Comparison of ENCODE assay signal across 26 cellular contexts in genomic region chr21:45839274-45839673, GRCh38.
DNase-seq lines count a peak whose midpoint lies in the region; ATAC-seq and TF ChIP-seq lines count a peak whose summit lies in the region.
"Had no signal": no experiment of that assay in that cellular context is flagged by ENCODE, and none has a peak within 500 bp of the region (broad histone marks: within the 10 kb centered on the region; RNA-seq: fewer than 3 reads in every experiment).

No MANE protein-coding gene starts in this region.

- no peak for TF ChIP-seq CTCF in GM13977 (IDR thresholded peaks at IDR 0.05; ENCODE audit: extremely low read depth, insufficient read depth, missing control alignments)
- no peak for TF ChIP-seq CTCF in dorsolateral prefrontal cortex (IDR thresholded peaks at IDR 0.05 in 54 of 56, conservative IDR thresholded peaks at IDR 0.05 in 2 of 56; ENCODE audit: low read depth in 1 of 56, partially characterized antibody in 56 of 56)

- no peak overlapping the region for H3K27ac ChIP-seq in dorsolateral prefrontal cortex
- H3K27ac ChIP-seq: colonic mucosa, lower lobe of right lung, thyroid gland had no signal

- ATAC-seq in HG03135 (IDR thresholded peaks at IDR 0.05; ENCODE audit: unreplicated experiment), result no peak
- ATAC-seq: lower lobe of right lung; mucosa of descending colon; sciatic nerve; stimulated activated naive CD8-positive, alpha-beta T cell treated with anti-CD3 and anti-CD28 coated beads, Interleukin-15, Interleukin-2, amounts not matched to agents 100 U/mL and 50 U/mL, for 24 hours; T-cell had no signal

- intact Hi-C loops in dorsolateral prefrontal cortex (cut with DNase I), result no loop called here

- in situ Hi-C loops in GM13977 (cut with MboI; ENCODE audit: low pct_unique_long_range_greater_than_20kb, low sequenced_read_pairs, unreplicated experiment), result loop anchor here (25.0 kb wide), 2 partner anchors 277 to 702 kb away; no protein-coding TSS in a partner anchor

- no peaks in the 10 kb centered on the region for H3K27me3 ChIP-seq in dorsolateral prefrontal cortex
- H3K27me3 ChIP-seq: colonic mucosa, thyroid gland had no signal

- no peak overlapping the region for H3K4me3 ChIP-seq in dorsolateral prefrontal cortex
- H3K4me3 ChIP-seq: colonic mucosa, lower lobe of right lung, mucosa of descending colon, thyroid gland had no signal

- DNase-seq in ELR (ENCODE audit: low read depth), result peak; percentile 70
- DNase-seq in LoVo (ENCODE audit: low spot score), result peak; percentile 20
- DNase-seq in astrocyte of the hippocampus (ENCODE audit: low read depth, low spot score), result peak; percentile 27
- peak; percentile 3 for DNase-seq in kidney glomerular epithelial cell (lab: John Stamatoyannopoulos, UW)
- DNase-seq in GM13977 (ENCODE audit: low spot score), result no peak
- no peak for DNase-seq in dorsolateral prefrontal cortex
- DNase-seq in GM19238 (ENCODE audit: insufficient read length, low spot score), result no peak
- DNase-seq: activated gamma-delta T cell treated with Interleukin-2 at 50 U/mL for 16 hours; activated T-cell treated with anti-CD3 and anti-CD28 coated beads, Interleukin-2, amount 50 U/mL, for 1 hour; C1 segment of cervical spinal cord; Calu3; colonic mucosa; Kasumi-1; kidney; lower lobe of right lung; mucosa of descending colon; NCI-H1105; NCI-H2029; NCI-H2227 treated with DMSO at 0.1 percent for 48 hours; NCI-H774; Right ventricle myocardium superior; stimulated activated naive CD8-positive, alpha-beta T cell treated with anti-CD3 and anti-CD28 coated beads, Interleukin-15, Interleukin-2, amounts not matched to agents 100 U/mL and 50 U/mL, for 24 hours; T-cell; thyroid gland had no signal

Comparison
In these comparisons a context has a peak if more than half of its experiments do, and no peak if none do; other contexts are left out.
1. DNase-seq: peak in ELR (single experiment), LoVo (single experiment), astrocyte of the hippocampus (single experiment) and kidney glomerular epithelial cell (single experiment); none in GM13977 (single experiment), dorsolateral prefrontal cortex (0 of 10) and GM19238 (single experiment).